ENCODE assay signal across 8 cellular contexts in the genomic region with DNA sequence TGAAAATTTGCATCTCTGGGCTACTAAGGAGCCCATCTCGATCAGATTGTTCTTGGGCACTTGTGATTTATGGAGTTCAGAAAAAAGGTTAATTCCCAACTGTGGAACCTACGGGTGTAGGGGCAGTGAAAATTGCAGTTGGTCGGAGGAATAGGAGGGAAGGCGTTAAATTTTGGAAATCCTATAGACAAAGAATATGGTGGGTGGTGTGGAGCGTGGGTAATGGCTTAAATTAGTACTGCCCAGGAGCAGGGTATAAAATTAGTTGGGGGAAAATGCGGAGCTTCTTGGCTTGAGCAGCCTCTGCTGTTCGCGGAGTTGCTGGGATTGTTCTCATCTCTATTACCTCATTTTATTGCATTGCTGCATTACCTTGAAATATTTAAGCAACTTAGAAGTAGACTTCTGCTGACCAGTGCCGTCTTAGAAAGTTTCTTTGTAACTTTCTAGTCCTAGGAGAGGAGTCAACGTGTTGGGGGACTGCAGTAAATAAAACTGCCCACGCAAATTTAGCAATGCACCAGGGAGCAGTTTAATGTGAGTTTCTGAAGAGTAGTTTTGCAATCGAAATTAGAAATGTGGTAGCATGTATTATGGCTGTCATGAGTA. TPM values are rescaled to one million over a fixed set of nuclear protein-coding genes. Genes with fewer than 3 reads are reported as not detected.
DNase-seq lines count a peak whose midpoint lies in the region; TF ChIP-seq lines count a peak whose summit lies in the region.

No MANE protein-coding gene starts in this region.

- peak overlapping the region; percentile 99 for H3K4me3 Mint-ChIP-seq in activated T-helper 2 cell treated with anti-CD3 and anti-CD28 coated beads, Interferon-gamma antibody, Interleukin-2, Interleukin-4, amounts not matched to agents 10 μg/mL and 5 μg/mL and 100 μg/mL, durations not matched to agents 14 hours and 24 hours and 36 hours (ENCODE audit: low read depth)

- H3K4me3 ChIP-seq in foreskin fibroblast (ENCODE audit: low read depth in 1 of 2, low read length in 2 of 2) = peak overlapping the region; percentile 68 to 83
- peak overlapping the region; percentile 40 to 44 for H3K4me3 ChIP-seq in prostate gland

- peaks cover 64% of the 10 kb centered on the region for H3K36me3 Mint-ChIP-seq in activated T-helper 2 cell treated with anti-CD3 and anti-CD28 coated beads, Interferon-gamma antibody, Interleukin-2, Interleukin-4, amounts not matched to agents 10 μg/mL and 5 μg/mL and 100 μg/mL, durations not matched to agents 14 hours and 24 hours and 36 hours (ENCODE audit: low read depth)

- H3K27ac Mint-ChIP-seq in activated T-helper 2 cell treated with anti-CD3 and anti-CD28 coated beads, Interferon-gamma antibody, Interleukin-2, Interleukin-4, amounts not matched to agents 10 μg/mL and 5 μg/mL and 100 μg/mL, durations not matched to agents 14 hours and 24 hours and 36 hours = peak overlapping the region; percentile 96

- 2% methylated on average over 12 of the region's 12 CpGs for WGBS in prostate gland

- H3K9me3 Mint-ChIP-seq in activated T-helper 2 cell treated with anti-CD3 and anti-CD28 coated beads, Interferon-gamma antibody, Interleukin-2, Interleukin-4, amounts not matched to agents 10 μg/mL and 5 μg/mL and 100 μg/mL, durations not matched to agents 14 hours and 24 hours and 36 hours = no peaks in the 10 kb centered on the region

- H3K27me3 Mint-ChIP-seq in activated T-helper 2 cell treated with anti-CD3 and anti-CD28 coated beads, Interferon-gamma antibody, Interleukin-2, Interleukin-4, amounts not matched to agents 10 μg/mL and 5 μg/mL and 100 μg/mL, durations not matched to agents 14 hours and 24 hours and 36 hours (ENCODE audit: low read depth) = no peaks in the 10 kb centered on the region

- H3K4me1 Mint-ChIP-seq in activated T-helper 2 cell treated with anti-CD3 and anti-CD28 coated beads, Interferon-gamma antibody, Interleukin-2, Interleukin-4, amounts not matched to agents 10 μg/mL and 5 μg/mL and 100 μg/mL, durations not matched to agents 14 hours and 24 hours and 36 hours (ENCODE audit: low read depth) = peaks cover 61% of the 10 kb centered on the region

- H3K9me3 ChIP-seq in prostate gland = no peaks in the 10 kb centered on the region

- H3K27me3 ChIP-seq in prostate gland (replicated peaks; ENCODE audit: insufficient read depth) = no peaks in the 10 kb centered on the region

- no peaks in the 10 kb centered on the region for H3K4me1 ChIP-seq in prostate gland (replicated peaks)

- no peaks in the 10 kb centered on the region for H3K36me3 ChIP-seq in prostate gland

- TF ChIP-seq CTCF in foreskin fibroblast (IDR thresholded peaks at IDR 0.05; ENCODE audit: low read depth, low read length) (no peak), prostate gland (IDR thresholded peaks at IDR 0.05) (no peak)

- TF ChIP-seq POLR2A in prostate gland (IDR thresholded peaks at IDR 0.05) = no peak

- intact Hi-C loops in activated T-helper 2 cell treated with anti-CD3 and anti-CD28 coated beads, Interferon-gamma antibody, Interleukin-2, Interleukin-4, amounts not matched to agents 10 μg/mL and 5 μg/mL and 100 μg/mL, durations not matched to agents 14 hours and 24 hours and 36 hours (cut with micrococcal nuclease) = no loop called here
- intact Hi-C loops in prostate gland (cut with DNase I) = loop anchor here (5.0 kb wide), 3 partner anchors 40 to 210 kb away; partner anchors contain the start of gene DPH5

- DNase-seq in D341Med (ENCODE audit: low spot score) (peak; percentile 28), HT1080 (ENCODE audit: low read depth) (peak; percentile 47), foreskin fibroblast (peak; percentile 61 to 72), prostate gland (ENCODE audit: low spot score) (no peak), Kasumi-1 (lab: John Stamatoyannopoulos, UW) (no peak), T-helper 9 cell (no peak), NCI-H2196 treated with DMSO at 0.1 percent for 48 hours (lab: John Stamatoyannopoulos, UW; ENCODE audit: unreplicated experiment) (no peak)
- no peak for DNase-seq in activated T-helper 2 cell treated with anti-CD3 and anti-CD28 coated beads, Interferon-gamma antibody, Interleukin-2, Interleukin-4, amounts not matched to agents 10 μg/mL and 5 μg/mL and 100 μg/mL, durations not matched to agents 14 hours and 24 hours and 36 hours (ENCODE audit: low spot score)

- H3K27ac ChIP-seq in prostate gland = peak overlapping the region; percentile 15 to 64

RNA-seq across cellular contexts. Expression of gene S1PR1, which starts 0.5 kb away (rescaled TPM):
- total RNA-seq in HT1080 (2014; rRNA removed; shearing (Covaris generic)) = 13.7 and 15.5 TPM in 2 replicates
- polyA plus RNA-seq in HT1080 (2015; cell fraction: cytosol; rRNA removed) = 8.8 and 10.4 TPM in 2 replicates
- 9.1 and 9.8 TPM in 2 replicates for polyA plus RNA-seq in HT1080 (2015; cell fraction: nucleus; rRNA removed)
- 71.0 and 73.0 TPM in 2 replicates for total RNA-seq in activated T-helper 2 cell treated with anti-CD3 and anti-CD28 coated beads, Interferon-gamma antibody, Interleukin-2, Interleukin-4, amounts not matched to agents 10 μg/mL and 5 μg/mL and 100 μg/mL, durations not matched to agents 14 hours and 24 hours and 36 hours
- 10 to 100 TPM in 1 of 2 donors, 1 to 10 TPM in 1; 9.7 to 24.2 TPM for total RNA-seq in prostate gland

Comparison
In these comparisons a context has a peak if more than half of its experiments do, and no peak if none do; other contexts are left out.
1. DNase-seq: peak in D341Med (single experiment), HT1080 (single experiment) and foreskin fibroblast (2 of 2); none in activated T-helper 2 cell treated with anti-CD3 and anti-CD28 coated beads, Interferon-gamma antibody, Interleukin-2, Interleukin-4, amounts not matched to agents 10 μg/mL and 5 μg/mL and 100 μg/mL, durations not matched to agents 14 hours and 24 hours and 36 hours (single experiment), prostate gland (single experiment), Kasumi-1 (0 of 2), T-helper 9 cell (single experiment) and NCI-H2196 treated with DMSO at 0.1 percent for 48 hours (single experiment).